10 cellular contexts compared by ENCODE assay signal in genomic region chr1:160652065-160652641, GRCh38. TPM values are rescaled to one million over a fixed set of nuclear protein-coding genes. Genes with fewer than 3 reads are reported as not detected.
DNase-seq lines count a peak whose midpoint lies in the region; ATAC-seq and TF ChIP-seq lines count a peak whose summit lies in the region.
"Not testable (repeated sequence)": the region's sequence is repeated elsewhere in the genome, so short reads cannot be mapped to it uniquely, and the experiment has no call there.
"Had no signal": no experiment of that assay in that cellular context is flagged by ENCODE, and none has a peak within 500 bp of the region (broad histone marks: within the 10 kb centered on the region; RNA-seq: fewer than 3 reads in every experiment).

No MANE protein-coding gene starts in this region.

- peaks cover 80% of the 10 kb centered on the region for H3K4me1 Mint-ChIP-seq in activated T-cell treated with anti-CD3 and anti-CD28 coated beads, Interleukin-2, amount 50 U/mL, for 24 hours (ENCODE audit: low read depth)
- H3K4me1 Mint-ChIP-seq in endodermal cell = peaks cover 59% of the 10 kb centered on the region
- H3K4me1 Mint-ChIP-seq in stimulated activated naive B cell treated with anti-CD40 and anti-IgM and Interleukin-4, amounts not matched to agents 10 μg/mL and 1 μg/mL and 100 μg/mL, for 72 hours = peaks cover 59 to 75% of the 10 kb centered on the region in 2 donors

- H3K27ac Mint-ChIP-seq in activated T-cell treated with anti-CD3 and anti-CD28 coated beads, Interleukin-2, amount 50 U/mL, for 24 hours = peak overlapping the region; percentile 32
- H3K27ac Mint-ChIP-seq in endodermal cell = peak overlapping the region; percentile 93
- peak overlapping the region; percentile 92 for H3K27ac Mint-ChIP-seq in stimulated activated naive B cell treated with anti-CD40 and anti-IgM and Interleukin-4, amounts not matched to agents 10 μg/mL and 1 μg/mL and 100 μg/mL, for 72 hours

- 0 out of 2 replicates have a peak overlapping the region, but pooled peaks have one; percentile 30 for H3K27ac ChIP-seq in OCI-LY3 (ENCODE audit: low read length)
- H3K27ac ChIP-seq in endodermal cell (ENCODE audit: low read depth, low read length) = peak overlapping the region; percentile 46

- not testable (repeated sequence) for H3K9me3 Mint-ChIP-seq in activated T-cell treated with anti-CD3 and anti-CD28 coated beads, Interleukin-2, amount 50 U/mL, for 24 hours; endodermal cell; stimulated activated naive B cell treated with anti-CD40 and anti-IgM and Interleukin-4, amounts not matched to agents 10 μg/mL and 1 μg/mL and 100 μg/mL, for 72 hours

- H3K4me3 Mint-ChIP-seq in activated T-cell treated with anti-CD3 and anti-CD28 coated beads, Interleukin-2, amount 50 U/mL, for 24 hours = not testable (repeated sequence)
- H3K4me3 Mint-ChIP-seq in endodermal cell = peak overlapping the region; percentile 25
- peak overlapping the region; percentile 49 to 69 for H3K4me3 Mint-ChIP-seq in stimulated activated naive B cell treated with anti-CD40 and anti-IgM and Interleukin-4, amounts not matched to agents 10 μg/mL and 1 μg/mL and 100 μg/mL, for 72 hours

- not testable (repeated sequence) for H3K9me3 ChIP-seq in OCI-LY3 (ENCODE audit: insufficient read depth, low read length)
- H3K9me3 ChIP-seq in endodermal cell (ENCODE audit: control insufficient read depth, low read length) = peaks cover 11% of the 10 kb centered on the region

- peak overlapping the region; percentile 46 for H3K4me2 ChIP-seq in OCI-LY3 (ENCODE audit: low read length)

- not testable (repeated sequence) for H3K4me3 ChIP-seq in OCI-LY3 (ENCODE audit: low read length)
- peak overlapping the region; percentile 42 for H3K4me3 ChIP-seq in endodermal cell (ENCODE audit: low read length)

- not testable (repeated sequence) for H3K27me3 Mint-ChIP-seq in activated T-cell treated with anti-CD3 and anti-CD28 coated beads, Interleukin-2, amount 50 U/mL, for 24 hours; endodermal cell (ENCODE audit: insufficient read depth); stimulated activated naive B cell treated with anti-CD40 and anti-IgM and Interleukin-4, amounts not matched to agents 10 μg/mL and 1 μg/mL and 100 μg/mL, for 72 hours

- not testable (repeated sequence) for TF ChIP-seq CTCF in OCI-LY3 (IDR thresholded peaks at IDR 0.05; ENCODE audit: low read depth, low read length); endodermal cell (conservative IDR thresholded peaks at IDR 0.05)

- H3K27me3 ChIP-seq in OCI-LY3 (ENCODE audit: low read depth, low read length); endodermal cell (ENCODE audit: control insufficient read depth, insufficient read depth, low read length, poor library complexity, severe bottlenecking): not testable (repeated sequence)

- TF ChIP-seq POLR2A in GM19193 (IDR thresholded peaks at IDR 0.05; ENCODE audit: extremely low read depth, insufficient read depth, insufficient read length) = peak; percentile 28

- WGBS in endodermal cell (ENCODE audit: insufficient coverage in 1 of 2, insufficient read length in 1 of 2), 2 experiments = 5 to 28% methylated on average over 5 to 8 of the region's 8 CpGs

- not testable (repeated sequence) for H3K9ac ChIP-seq in OCI-LY3 (ENCODE audit: low read length)
- H3K9ac ChIP-seq in endodermal cell (ENCODE audit: extremely low read depth, low read length, poor library complexity, severe bottlenecking) = peak overlapping the region; percentile 54

- H3K36me3 Mint-ChIP-seq in activated T-cell treated with anti-CD3 and anti-CD28 coated beads, Interleukin-2, amount 50 U/mL, for 24 hours (ENCODE audit: low read depth) = peaks cover 31% of the 10 kb centered on the region
- not testable (repeated sequence) for H3K36me3 Mint-ChIP-seq in endodermal cell (ENCODE audit: low read depth)
- peaks cover 14 to 49% of the 10 kb centered on the region in 2 donors for H3K36me3 Mint-ChIP-seq in stimulated activated naive B cell treated with anti-CD40 and anti-IgM and Interleukin-4, amounts not matched to agents 10 μg/mL and 1 μg/mL and 100 μg/mL, for 72 hours

- not testable (repeated sequence) for H3K36me3 ChIP-seq in OCI-LY3 (replicated peaks; ENCODE audit: low read depth, low read length); endodermal cell (ENCODE audit: control insufficient read depth, insufficient read depth, low read length)

- H3K79me2 ChIP-seq in OCI-LY3 (ENCODE audit: low read length) = not testable (repeated sequence)

- H4K20me1 ChIP-seq in OCI-LY3 (ENCODE audit: insufficient read depth, low read length) = not testable (repeated sequence)

- H2AFZ ChIP-seq in OCI-LY3 (ENCODE audit: low read depth, low read length) = peak overlapping the region; percentile 57; the same call in 1 of the 2 replicates

- H3K4me1 ChIP-seq in OCI-LY3 (ENCODE audit: low read length) = peaks cover 65% of the 10 kb centered on the region
- H3K4me1 ChIP-seq in endodermal cell (ENCODE audit: control insufficient read depth, insufficient read depth, low read length) = peaks cover 19% of the 10 kb centered on the region

- DNase-seq in DMS153 treated with DMSO at 0.1 percent for 48 hours (lab: John Stamatoyannopoulos, UW; ENCODE audit: unreplicated experiment) (peak; percentile 78), NCI-H187 treated with DMSO at 0.1 percent for 48 hours (lab: John Stamatoyannopoulos, UW) (peak; percentile 91), endodermal cell (peak; percentile 88), left kidney (ENCODE audit: low read depth, low spot score) (peak; percentile 60)
- DNase-seq in activated T-cell treated with anti-CD3 and anti-CD28 coated beads, Interleukin-2, amount 50 U/mL, for 24 hours; stimulated activated naive B cell treated with anti-CD40 and anti-IgM and Interleukin-4, amounts not matched to agents 10 μg/mL and 1 μg/mL and 100 μg/mL, for 72 hours: not testable (repeated sequence)

- ATAC-seq in stimulated activated naive B cell treated with anti-CD40 and anti-IgM and Interleukin-4, amounts not matched to agents 10 μg/mL and 1 μg/mL and 100 μg/mL, for 72 hours (replicated peaks) = not testable (repeated sequence)

RNA-seq across cellular contexts. Expression of gene SLAMF1, which starts 5.3 kb away (rescaled TPM):
- total RNA-seq in endodermal cell = not detected
- polyA plus RNA-seq in endodermal cell (2013, experiment 1 of 2) = not detected
- polyA plus RNA-seq in endodermal cell (2013, experiment 2 of 2) = not detected
- total RNA-seq: mammary epithelial cell, NCI-H460 had no signal
- polyA plus RNA-seq: mammary epithelial cell had no signal

RNA-seq across cellular contexts. Expression of gene CD48, which starts 59.5 kb away (rescaled TPM):
- total RNA-seq in endodermal cell = 1 to 10 TPM in 1 of 2 donors, under 1 TPM in 1; 0.55 to 1.1 TPM
- 2.5 TPM for polyA plus RNA-seq in endodermal cell (2013, experiment 1 of 2)
- 3.1 TPM for polyA plus RNA-seq in endodermal cell (2013, experiment 2 of 2)
- total RNA-seq: mammary epithelial cell, NCI-H460 had no signal
- polyA plus RNA-seq: mammary epithelial cell had no signal

Comparison
In these comparisons a context has a peak if more than half of its experiments do, and no peak if none do; other contexts are left out.
1. H3K27ac Mint-ChIP-seq: peak in every context shown above with its lines; median percentile 93 in endodermal cell; 92 in stimulated activated naive B cell treated with anti-CD40 and anti-IgM and Interleukin-4, amounts not matched to agents 10 μg/mL and 1 μg/mL and 100 μg/mL, for 72 hours; 32 in activated T-cell treated with anti-CD3 and anti-CD28 coated beads, Interleukin-2, amount 50 U/mL, for 24 hours.